In the genomic region with DNA sequence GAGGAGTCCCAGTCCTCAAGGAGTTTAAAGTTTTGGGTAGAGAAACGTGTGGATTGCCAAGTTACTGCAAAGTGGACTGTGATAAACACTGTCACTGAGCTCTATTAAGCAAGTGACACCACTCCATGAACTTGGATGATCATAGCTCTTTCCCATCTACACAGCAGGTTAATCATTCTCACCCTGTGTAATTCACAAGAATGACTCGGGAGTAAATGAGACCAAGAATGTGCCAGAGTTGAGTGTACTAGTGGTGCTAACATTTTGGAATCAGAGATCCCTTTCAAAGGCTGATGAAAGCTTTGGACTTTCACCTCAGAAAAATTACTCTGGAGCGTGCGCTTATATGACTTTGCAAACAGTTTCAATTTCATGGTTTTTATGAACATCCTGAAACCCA, we compare ENCODE assay signal across 22 cellular contexts.
DNase-seq lines count a peak whose midpoint lies in the region; ATAC-seq lines count a peak whose summit lies in the region.
"Had no signal": no experiment of that assay in that cellular context is flagged by ENCODE, and none has a peak within 500 bp of the region (broad histone marks: within the 10 kb centered on the region; RNA-seq: fewer than 3 reads in every experiment).

No MANE protein-coding gene starts in this region.

- CTCF ChIA-PET in activated naive CD4-positive, alpha-beta T cell treated with anti-CD3 and anti-CD28 coated beads, Interleukin-2, amount 10 ng/mL, durations not matched to agents 7 days and 5 days (lab: Charles Lee): no interaction called here

- H3K4me3 Mint-ChIP-seq in activated naive CD4-positive, alpha-beta T cell treated with anti-CD3 and anti-CD28 coated beads, Interleukin-2, amount 10 ng/mL, durations not matched to agents 7 days and 5 days: no peak overlapping the region
- H3K4me3 Mint-ChIP-seq in activated T-helper 17 cell treated with anti-CD3 and anti-CD28 coated beads, Interleukin-2, amount 50 U/mL, for 72 hours: peak overlapping the region; percentile 61
- H3K4me3 Mint-ChIP-seq in stimulated activated effector memory CD8-positive, alpha-beta T cell treated with anti-CD3 and anti-CD28 coated beads, Interleukin-12 subunit alpha, Interleukin-12 subunit beta, amount 100 ng/mL, for 72 hours: no peak overlapping the region

- H3K27me3 Mint-ChIP-seq in activated naive CD4-positive, alpha-beta T cell treated with anti-CD3 and anti-CD28 coated beads, Interleukin-2, amount 10 ng/mL, durations not matched to agents 7 days and 5 days: peaks cover 8% of the 10 kb centered on the region
- H3K27me3 Mint-ChIP-seq in activated T-helper 17 cell treated with anti-CD3 and anti-CD28 coated beads, Interleukin-2, amount 50 U/mL, for 72 hours: no peaks in the 10 kb centered on the region
- H3K27me3 Mint-ChIP-seq: activated naive CD8-positive, alpha-beta T cell treated with anti-CD3 and anti-CD28 coated beads, Interleukin-2, amount 10 ng/mL, durations not matched to agents 7 days and 5 days had no signal

- peak; percentile 16 to 37 for ATAC-seq in activated naive CD4-positive, alpha-beta T cell treated with anti-CD3 and anti-CD28 coated beads, Interleukin-2, amount 50 U/mL, for 72 hours
- peak; percentile 61 for ATAC-seq in activated T-helper 17 cell treated with anti-CD3 and anti-CD28 coated beads, Interleukin-2, amount 50 U/mL, for 72 hours (replicated peaks)
- peak; percentile 24 for ATAC-seq in left colon
- peak; percentile 39 for ATAC-seq in stimulated activated effector memory CD8-positive, alpha-beta T cell treated with anti-CD3 and anti-CD28 coated beads, Interleukin-12 subunit alpha, Interleukin-12 subunit beta, amount 100 ng/mL, for 72 hours
- ATAC-seq in HG03196 (IDR thresholded peaks at IDR 0.05; ENCODE audit: unreplicated experiment): no peak

- H3K9me3 Mint-ChIP-seq in activated naive CD4-positive, alpha-beta T cell treated with anti-CD3 and anti-CD28 coated beads, Interleukin-2, amount 50 U/mL, for 72 hours: no peaks in the 10 kb centered on the region
- H3K9me3 Mint-ChIP-seq in activated naive CD4-positive, alpha-beta T cell treated with anti-CD3 and anti-CD28 coated beads, Interleukin-2, amount 10 ng/mL, durations not matched to agents 7 days and 5 days: no peaks in the 10 kb centered on the region
- H3K9me3 Mint-ChIP-seq in activated T-helper 17 cell treated with anti-CD3 and anti-CD28 coated beads, Interleukin-2, amount 50 U/mL, for 72 hours: no peaks in the 10 kb centered on the region
- H3K9me3 Mint-ChIP-seq in stimulated activated effector memory CD8-positive, alpha-beta T cell treated with anti-CD3 and anti-CD28 coated beads, Interleukin-12 subunit alpha, Interleukin-12 subunit beta, amount 100 ng/mL, for 72 hours: no peaks in the 10 kb centered on the region
- H3K9me3 Mint-ChIP-seq: activated naive CD8-positive, alpha-beta T cell treated with anti-CD3 and anti-CD28 coated beads, Interleukin-2, amount 10 ng/mL, durations not matched to agents 7 days and 5 days had no signal

- peaks cover 31% of the 10 kb centered on the region for H3K4me1 Mint-ChIP-seq in activated naive CD4-positive, alpha-beta T cell treated with anti-CD3 and anti-CD28 coated beads, Interleukin-2, amount 10 ng/mL, durations not matched to agents 7 days and 5 days
- H3K4me1 Mint-ChIP-seq in activated T-helper 17 cell treated with anti-CD3 and anti-CD28 coated beads, Interleukin-2, amount 50 U/mL, for 72 hours: peaks cover 29% of the 10 kb centered on the region
- peaks cover 17% of the 10 kb centered on the region for H3K4me1 Mint-ChIP-seq in stimulated activated effector memory CD8-positive, alpha-beta T cell treated with anti-CD3 and anti-CD28 coated beads, Interleukin-12 subunit alpha, Interleukin-12 subunit beta, amount 100 ng/mL, for 72 hours

- intact Hi-C loops in left colon (cut with DNase I, micrococcal nuclease): no loop called here

- H3K27ac Mint-ChIP-seq in activated naive CD4-positive, alpha-beta T cell treated with anti-CD3 and anti-CD28 coated beads, Interleukin-2, amount 50 U/mL, for 72 hours: no peak overlapping the region
- no peak overlapping the region for H3K27ac Mint-ChIP-seq in activated naive CD4-positive, alpha-beta T cell treated with anti-CD3 and anti-CD28 coated beads, Interleukin-2, amount 10 ng/mL, durations not matched to agents 7 days and 5 days
- H3K27ac Mint-ChIP-seq in activated T-helper 17 cell treated with anti-CD3 and anti-CD28 coated beads, Interleukin-2, amount 50 U/mL, for 72 hours: peak overlapping the region; percentile 37
- no peak overlapping the region for H3K27ac Mint-ChIP-seq in stimulated activated effector memory CD8-positive, alpha-beta T cell treated with anti-CD3 and anti-CD28 coated beads, Interleukin-12 subunit alpha, Interleukin-12 subunit beta, amount 100 ng/mL, for 72 hours
- H3K27ac Mint-ChIP-seq: activated T-cell treated with anti-CD3 and anti-CD28 coated beads, Interleukin-2, amount 50 U/mL, for 72 hours had no signal

- no peak for DNase-seq in activated naive CD4-positive, alpha-beta T cell treated with anti-CD3 and anti-CD28 coated beads, Interleukin-2, amount 50 U/mL, for 72 hours (ENCODE audit: low spot score in 2 of 2)
- no peak for DNase-seq in activated naive CD4-positive, alpha-beta T cell treated with anti-CD3 and anti-CD28 coated beads, Interleukin-2, amount 10 ng/mL, durations not matched to agents 7 days and 5 days
- DNase-seq in left colon (no peak), AG20443 (ENCODE audit: low spot score) (no peak)
- DNase-seq in stimulated activated effector memory CD8-positive, alpha-beta T cell treated with anti-CD3 and anti-CD28 coated beads, Interleukin-12 subunit alpha, Interleukin-12 subunit beta, amount 100 ng/mL, for 72 hours (ENCODE audit: low spot score in 2 of 2): no peak
- no peak for DNase-seq in activated effector memory CD4-positive, alpha-beta T cell treated with anti-CD3 and anti-CD28 coated beads, Interleukin-2, amount 50 U/mL, for 16 hours
- DNase-seq: activated CD4-positive, alpha-beta T cell treated with anti-CD3 and anti-CD28 coated beads for 1 hour; activated naive CD8-positive, alpha-beta T cell treated with anti-CD3 and anti-CD28 coated beads, Interleukin-2, amount 10 ng/mL, durations not matched to agents 7 days and 5 days; activated T-cell treated with anti-CD3 and anti-CD28 coated beads, Interleukin-2, amount 50 U/mL, for 72 hours; effector CD4-positive, alpha-beta T cell; erythroblast; foreskin keratinocyte; KG1; mesenchymal stem cell; MV-4-11; nucleus accumbens; OCI-M1; SHP77; stimulated activated CD8-positive, alpha-beta memory T cell treated with anti-CD3 and anti-CD28 coated beads, Interleukin-4, amount 100 ng/mL, for 48 hours; upper lobe of left lung had no signal

- no peaks in the 10 kb centered on the region for H3K36me3 Mint-ChIP-seq in activated naive CD4-positive, alpha-beta T cell treated with anti-CD3 and anti-CD28 coated beads, Interleukin-2, amount 50 U/mL, for 72 hours
- H3K36me3 Mint-ChIP-seq in activated naive CD4-positive, alpha-beta T cell treated with anti-CD3 and anti-CD28 coated beads, Interleukin-2, amount 10 ng/mL, durations not matched to agents 7 days and 5 days: no peaks in the 10 kb centered on the region
- no peaks in the 10 kb centered on the region for H3K36me3 Mint-ChIP-seq in activated T-helper 17 cell treated with anti-CD3 and anti-CD28 coated beads, Interleukin-2, amount 50 U/mL, for 72 hours (ENCODE audit: low read depth)
- no peaks in the 10 kb centered on the region for H3K36me3 Mint-ChIP-seq in stimulated activated effector memory CD8-positive, alpha-beta T cell treated with anti-CD3 and anti-CD28 coated beads, Interleukin-12 subunit alpha, Interleukin-12 subunit beta, amount 100 ng/mL, for 72 hours
- H3K36me3 Mint-ChIP-seq: activated naive CD8-positive, alpha-beta T cell treated with anti-CD3 and anti-CD28 coated beads, Interleukin-2, amount 10 ng/mL, durations not matched to agents 7 days and 5 days had no signal
